In genomic region chr9:125854553-125855275, GRCh38 we compare ENCODE assay signal across 19 cellular contexts.
DNase-seq lines count a peak whose midpoint lies in the region; ATAC-seq, FAIRE-seq and TF ChIP-seq lines count a peak whose summit lies in the region.
"Had no signal": no experiment of that assay in that cellular context is flagged by ENCODE, and none has a peak within 500 bp of the region (broad histone marks: within the 10 kb centered on the region; RNA-seq: fewer than 3 reads in every experiment).

No MANE protein-coding gene starts in this region.

- TF ChIP-seq CTCF in psoas muscle (IDR thresholded peaks at IDR 0.05), result no peak

- H3K9me3 ChIP-seq in psoas muscle, result no peaks in the 10 kb centered on the region
- H3K9me3 ChIP-seq: lower lobe of right lung, sigmoid colon had no signal

- intact Hi-C loops in psoas muscle (cut with DNase I), result no loop called here

- ATAC-seq in SK-N-SH treated with all-trans-retinoic acid at 6 μM for 48 hours (peak; percentile 84), HG02852 (IDR thresholded peaks at IDR 0.05; ENCODE audit: unreplicated experiment) (no peak), psoas muscle (no peak)
- ATAC-seq: activated naive CD8-positive, alpha-beta T cell treated with anti-CD3 and anti-CD28 coated beads, Interleukin-2, amount 50 U/mL, for 24 hours; CD8-positive, alpha-beta T cell; lower lobe of right lung had no signal

- peak; percentile 8 for DNase-seq in DMS 273 (lab: John Stamatoyannopoulos, UW; ENCODE audit: unreplicated experiment)
- no peak for DNase-seq in DMS 273 treated with DMSO at 0.1 percent for 48 hours (lab: John Stamatoyannopoulos, UW)
- DNase-seq in H54 (ENCODE audit: insufficient read length, low spot score), result no peak
- DNase-seq in psoas muscle, result no peak
- DNase-seq in middle frontal gyrus (ENCODE audit: extremely low spot score, low spot score), result no peak
- DNase-seq: activated B cell treated with CpG ODN at 0.5 μM for 24 hours; activated naive CD8-positive, alpha-beta T cell treated with anti-CD3 and anti-CD28 coated beads, Interleukin-2, amount 50 U/mL, for 24 hours; CD8-positive, alpha-beta T cell; H9; lower lobe of right lung; NCI-H1417 treated with DMSO at 0.1 percent for 48 hours; NCI-H524; sigmoid colon; stimulated activated CD4-positive, alpha-beta T cell treated with anti-CD3 and anti-CD28 coated beads, Interleukin-4, amount 100 ng/mL, for 24 hours had no signal

- TF ChIP-seq POLR2A in H54 (IDR thresholded peaks at IDR 0.05; ENCODE audit: low read depth, low read length), result no peak

- no peaks in the 10 kb centered on the region for H3K27me3 ChIP-seq in psoas muscle (ENCODE audit: insufficient read depth in 3 of 3, low read length in 2 of 3)
- H3K27me3 ChIP-seq: neural progenitor cell, sigmoid colon had no signal

- H3K27ac ChIP-seq in psoas muscle, result no peak overlapping the region
- H3K27ac ChIP-seq: 22Rv1, lower lobe of right lung, neural progenitor cell, sigmoid colon had no signal

- no peak overlapping the region for H3K4me3 ChIP-seq in psoas muscle
- H3K4me3 ChIP-seq: lower lobe of right lung, neural progenitor cell, sigmoid colon had no signal

- peak; percentile 98 for FAIRE-seq in H54 (lab: Jason Lieb, UNC)
- peak; percentile 45 for FAIRE-seq in islet of Langerhans (lab: Jason Lieb, UNC)

- no peaks in the 10 kb centered on the region for H3K4me1 ChIP-seq in psoas muscle
- H3K4me1 ChIP-seq: lower lobe of right lung, neural progenitor cell had no signal

- no peaks in the 10 kb centered on the region for H3K36me3 ChIP-seq in psoas muscle (ENCODE audit: insufficient read depth in 1 of 2, low read depth in 1 of 2)
- H3K36me3 ChIP-seq: lower lobe of right lung, neural progenitor cell, sigmoid colon had no signal

TF ChIP-seq in SK-N-SH treated with all-trans-retinoic acid at 6 μM for 48 hours, 23 proteins besides CTCF, POLR2A, EP300 and RAD21:
- TF ChIP-seq TCF4 (CRISPR knock-in tag; IDR thresholded peaks at IDR 0.05; ENCODE audit: borderline replicate concordance) (peak; percentile 39; the same call in 1 of the 2 replicates), OSR1 (CRISPR knock-in tag; IDR thresholded peaks at IDR 0.05) (no peak), CSDC2 (CRISPR knock-in tag; IDR thresholded peaks at IDR 0.05) (no peak), ZNF70 (CRISPR knock-in tag; IDR thresholded peaks at IDR 0.05) (no peak), TOX (CRISPR knock-in tag; IDR thresholded peaks at IDR 0.05; ENCODE audit: borderline replicate concordance) (peak; percentile 19; the same call in 1 of the 2 replicates), ZFP30 (CRISPR knock-in tag; IDR thresholded peaks at IDR 0.05) (no peak), SNAI2 (CRISPR knock-in tag; IDR thresholded peaks at IDR 0.05) (no peak), POU6F1 (CRISPR knock-in tag; IDR thresholded peaks at IDR 0.05; ENCODE audit: borderline replicate concordance, low read depth) (no peak), PPARA (CRISPR knock-in tag; IDR thresholded peaks at IDR 0.05; ENCODE audit: borderline replicate concordance) (no peak), BACH2 (CRISPR knock-in tag; IDR thresholded peaks at IDR 0.05; ENCODE audit: borderline replicate concordance) (no peak), GLIS3 (CRISPR knock-in tag; IDR thresholded peaks at IDR 0.05) (no peak), ESRRG (CRISPR knock-in tag; IDR thresholded peaks at IDR 0.05) (no peak), ZFP3 (CRISPR knock-in tag; IDR thresholded peaks at IDR 0.05) (no peak), ZC3H10 (CRISPR knock-in tag; IDR thresholded peaks at IDR 0.05) (peak; percentile 69; the same call in 1 of the 2 replicates), ZNF565 (CRISPR knock-in tag; conservative IDR thresholded peaks at IDR 0.05; ENCODE audit: low read depth) (no peak), PATZ1 (CRISPR knock-in tag; IDR thresholded peaks at IDR 0.05; ENCODE audit: borderline replicate concordance) (peak; percentile 70; the same call in 1 of the 2 replicates), ZNF8 (CRISPR knock-in tag; IDR thresholded peaks at IDR 0.05) (no peak), TSHZ2 (CRISPR knock-in tag; IDR thresholded peaks at IDR 0.05) (no peak), RARB (CRISPR knock-in tag; IDR thresholded peaks at IDR 0.05) (no peak), CREB5 (CRISPR knock-in tag; IDR thresholded peaks at IDR 0.05; ENCODE audit: low read depth) (peak; percentile 72; the same call in 1 of the 2 replicates), ARNTL (CRISPR knock-in tag; IDR thresholded peaks at IDR 0.05; ENCODE audit: borderline replicate concordance, low read depth) (no peak), CSRNP3 (CRISPR knock-in tag; IDR thresholded peaks at IDR 0.05) (no peak), ISL1 (CRISPR knock-in tag; IDR thresholded peaks at IDR 0.05) (peak; percentile 95)
